5 cellular contexts compared by ENCODE assay signal in the genomic region with DNA sequence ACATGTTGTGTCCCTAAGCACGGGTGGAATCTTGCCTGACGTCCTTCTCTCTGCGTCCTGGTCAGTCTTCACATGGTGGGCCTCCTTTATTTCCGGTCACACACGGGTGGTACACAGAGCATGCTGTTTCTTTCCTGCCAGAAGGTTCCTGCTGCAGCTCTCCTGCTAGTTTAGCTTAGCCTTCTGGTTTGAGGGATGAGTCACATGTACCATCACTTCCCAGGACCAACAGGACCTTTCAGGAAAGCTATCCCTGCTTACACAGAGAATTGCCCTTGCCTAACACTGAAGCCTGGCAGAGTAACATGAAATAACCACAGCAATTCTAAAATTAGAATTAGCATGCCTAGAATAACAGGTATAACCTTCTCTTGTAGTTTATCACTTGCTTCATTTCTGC. TPM values are rescaled to one million over a fixed set of nuclear protein-coding genes. Genes with fewer than 3 reads are reported as not detected.
"Had no signal": no experiment of that assay in that cellular context is flagged by ENCODE, and none has a peak within 500 bp of the region (broad histone marks: within the 10 kb centered on the region; RNA-seq: fewer than 3 reads in every experiment).

No MANE protein-coding gene starts in this region.

RNA-seq across cellular contexts. Expression of a gene that starts 8.5 kb away (rescaled TPM):
- total RNA-seq: HepG2, HT-29, HT1080 had no signal
- polyA plus RNA-seq: IgD-negative memory B cell, K562 had no signal

RNA-seq across cellular contexts. Expression of a gene that starts 45.2 kb away (rescaled TPM):
- total RNA-seq: HepG2 had no signal
- polyA plus RNA-seq: HepG2, IgD-negative memory B cell had no signal
